In genomic region chr16:3129137-3130131, GRCh38 we compare ENCODE assay signal across 1 cellular context.
A peak's percentile ranks its signal among the peaks of the same experiment; 100 is the strongest.
TF ChIP-seq lines count a peak whose summit lies in the region.

No MANE protein-coding gene starts in this region.

TF ChIP-seq in GM12878, 131 proteins besides CTCF, POLR2A, EP300 and RAD21 (continued from another document):
- TF ChIP-seq MYB (IDR thresholded peaks at IDR 0.05; ENCODE audit: borderline replicate concordance, low read depth, low read length) (no peak; the same call in 1 of the 2 replicates), ZBTB33 (IDR thresholded peaks at IDR 0.05) (no peak), PAX8 (IDR thresholded peaks at IDR 0.05) (no peak), TARDBP (IDR thresholded peaks at IDR 0.05; ENCODE audit: borderline replicate concordance) (no peak; the same call in 1 of the 2 replicates), CEBPB (IDR thresholded peaks at IDR 0.05; ENCODE audit: borderline replicate concordance in 1 of 2, low read depth in 2 of 2, low read length in 2 of 2) (no peak), CBFB (IDR thresholded peaks at IDR 0.05; ENCODE audit: low read depth) (no peak), EGR1 (IDR thresholded peaks at IDR 0.05; ENCODE audit: borderline replicate concordance in 1 of 2, low read depth in 2 of 2, low read length in 2 of 2) (no peak), USF2 (IDR thresholded peaks at IDR 0.05; ENCODE audit: borderline replicate concordance, low read depth, low read length) (no peak), TCF7 (IDR thresholded peaks at IDR 0.05; ENCODE audit: borderline replicate concordance) (no peak), TAF1 (IDR thresholded peaks at IDR 0.05; ENCODE audit: borderline replicate concordance, low read depth, low read length) (no peak), RELB (IDR thresholded peaks at IDR 0.05; ENCODE audit: low read depth) (peak; percentile 46; the same call in 1 of the 2 replicates), GABPA (IDR thresholded peaks at IDR 0.05; ENCODE audit: low read depth) (peak; percentile 47; the same call in 1 of the 2 replicates), STAT1 (conservative IDR thresholded peaks at IDR 0.05) (no peak), JUND (IDR thresholded peaks at IDR 0.05; ENCODE audit: low read depth, low read length) (no peak), STAT3 (IDR thresholded peaks at IDR 0.05; ENCODE audit: low read depth, low read length) (no peak), EED (IDR thresholded peaks at IDR 0.05; ENCODE audit: low read depth) (no peak), IRF5 (IDR thresholded peaks at IDR 0.05; ENCODE audit: borderline replicate concordance) (no peak), CBX3 (IDR thresholded peaks at IDR 0.05; ENCODE audit: borderline replicate concordance, low read depth) (no peak), ZZZ3 (IDR thresholded peaks at IDR 0.05; ENCODE audit: control insufficient read depth, insufficient read length, low read depth) (no peak), IKZF1 (conservative IDR thresholded peaks at IDR 0.05) (0 out of 2 replicates have a peak, but pooled peaks have one; percentile 11), ZNF274 (IDR thresholded peaks at IDR 0.05; ENCODE audit: insufficient read depth, insufficient read length) (no peak), SMAD1 (IDR thresholded peaks at IDR 0.05; ENCODE audit: low read depth, partially characterized antibody) (no peak), CREM (IDR thresholded peaks at IDR 0.05; ENCODE audit: low read depth) (peak; percentile 43; the same call in 1 of the 2 replicates), POLR2AphosphoS2 (IDR thresholded peaks at IDR 0.05; ENCODE audit: low read depth, low read length) (peak; percentile 90), NRF1 (conservative IDR thresholded peaks at IDR 0.05; ENCODE audit: low read depth, low read length) (no peak), MXI1 (IDR thresholded peaks at IDR 0.05; ENCODE audit: low read depth, low read length) (peak; percentile 61), ASH2L (IDR thresholded peaks at IDR 0.05; ENCODE audit: borderline replicate concordance, low read depth) (no peak), POU2F2 (IDR thresholded peaks at IDR 0.05; ENCODE audit: borderline replicate concordance, low read depth, low read length) (0 out of 3 replicates have a peak, but pooled peaks have one; percentile 36), BCL11A (IDR thresholded peaks at IDR 0.05; ENCODE audit: low read depth, low read length) (no peak), HDGF (IDR thresholded peaks at IDR 0.05) (peak; percentile 52; the same call in 1 of the 2 replicates), WRNIP1 (IDR thresholded peaks at IDR 0.05; ENCODE audit: borderline replicate concordance, low read depth, low read length) (peak; percentile 45; the same call in 1 of the 2 replicates), USF1 (IDR thresholded peaks at IDR 0.05; ENCODE audit: borderline replicate concordance, extremely low read length, insufficient read depth, low read depth, low read length) (no peak)
- TF ChIP-seq, protein P1, sequence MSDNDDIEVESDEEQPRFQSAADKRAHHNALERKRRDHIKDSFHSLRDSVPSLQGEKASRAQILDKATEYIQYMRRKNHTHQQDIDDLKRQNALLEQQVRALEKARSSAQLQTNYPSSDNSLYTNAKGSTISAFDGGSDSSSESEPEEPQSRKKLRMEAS (IDR thresholded peaks at IDR 0.05; ENCODE audit: low read depth, low read length), result no peak
- TF ChIP-seq, protein P2, sequence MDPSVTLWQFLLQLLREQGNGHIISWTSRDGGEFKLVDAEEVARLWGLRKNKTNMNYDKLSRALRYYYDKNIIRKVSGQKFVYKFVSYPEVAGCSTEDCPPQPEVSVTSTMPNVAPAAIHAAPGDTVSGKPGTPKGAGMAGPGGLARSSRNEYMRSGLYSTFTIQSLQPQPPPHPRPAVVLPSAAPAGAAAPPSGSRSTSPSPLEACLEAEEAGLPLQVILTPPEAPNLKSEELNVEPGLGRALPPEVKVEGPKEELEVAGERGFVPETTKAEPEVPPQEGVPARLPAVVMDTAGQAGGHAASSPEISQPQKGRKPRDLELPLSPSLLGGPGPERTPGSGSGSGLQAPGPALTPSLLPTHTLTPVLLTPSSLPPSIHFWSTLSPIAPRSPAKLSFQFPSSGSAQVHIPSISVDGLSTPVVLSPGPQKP (IDR thresholded peaks at IDR 0.05; ENCODE audit: low read depth, low read length), result 0 out of 2 replicates have a peak, but pooled peaks have one; percentile 25
- TF ChIP-seq, protein P3, sequence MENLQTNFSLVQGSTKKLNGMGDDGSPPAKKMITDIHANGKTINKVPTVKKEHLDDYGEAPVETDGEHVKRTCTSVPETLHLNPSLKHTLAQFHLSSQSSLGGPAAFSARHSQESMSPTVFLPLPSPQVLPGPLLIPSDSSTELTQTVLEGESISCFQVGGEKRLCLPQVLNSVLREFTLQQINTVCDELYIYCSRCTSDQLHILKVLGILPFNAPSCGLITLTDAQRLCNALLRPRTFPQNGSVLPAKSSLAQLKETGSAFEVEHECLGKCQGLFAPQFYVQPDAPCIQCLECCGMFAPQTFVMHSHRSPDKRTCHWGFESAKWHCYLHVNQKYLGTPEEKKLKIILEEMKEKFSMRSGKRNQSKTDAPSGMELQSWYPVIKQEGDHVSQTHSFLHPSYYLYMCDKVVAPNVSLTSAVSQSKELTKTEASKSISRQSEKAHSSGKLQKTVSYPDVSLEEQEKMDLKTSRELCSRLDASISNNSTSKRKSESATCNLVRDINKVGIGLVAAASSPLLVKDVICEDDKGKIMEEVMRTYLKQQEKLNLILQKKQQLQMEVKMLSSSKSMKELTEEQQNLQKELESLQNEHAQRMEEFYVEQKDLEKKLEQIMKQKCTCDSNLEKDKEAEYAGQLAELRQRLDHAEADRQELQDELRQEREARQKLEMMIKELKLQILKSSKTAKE (IDR thresholded peaks at IDR 0.05; ENCODE audit: low read depth, poor library complexity, severe bottlenecking), result peak; percentile 28
- TF ChIP-seq, protein P4, sequence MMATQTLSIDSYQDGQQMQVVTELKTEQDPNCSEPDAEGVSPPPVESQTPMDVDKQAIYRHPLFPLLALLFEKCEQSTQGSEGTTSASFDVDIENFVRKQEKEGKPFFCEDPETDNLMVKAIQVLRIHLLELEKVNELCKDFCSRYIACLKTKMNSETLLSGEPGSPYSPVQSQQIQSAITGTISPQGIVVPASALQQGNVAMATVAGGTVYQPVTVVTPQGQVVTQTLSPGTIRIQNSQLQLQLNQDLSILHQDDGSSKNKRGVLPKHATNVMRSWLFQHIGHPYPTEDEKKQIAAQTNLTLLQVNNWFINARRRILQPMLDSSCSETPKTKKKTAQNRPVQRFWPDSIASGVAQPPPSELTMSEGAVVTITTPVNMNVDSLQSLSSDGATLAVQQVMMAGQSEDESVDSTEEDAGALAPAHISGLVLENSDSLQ (IDR thresholded peaks at IDR 0.05), result no peak
